In the genomic region with DNA sequence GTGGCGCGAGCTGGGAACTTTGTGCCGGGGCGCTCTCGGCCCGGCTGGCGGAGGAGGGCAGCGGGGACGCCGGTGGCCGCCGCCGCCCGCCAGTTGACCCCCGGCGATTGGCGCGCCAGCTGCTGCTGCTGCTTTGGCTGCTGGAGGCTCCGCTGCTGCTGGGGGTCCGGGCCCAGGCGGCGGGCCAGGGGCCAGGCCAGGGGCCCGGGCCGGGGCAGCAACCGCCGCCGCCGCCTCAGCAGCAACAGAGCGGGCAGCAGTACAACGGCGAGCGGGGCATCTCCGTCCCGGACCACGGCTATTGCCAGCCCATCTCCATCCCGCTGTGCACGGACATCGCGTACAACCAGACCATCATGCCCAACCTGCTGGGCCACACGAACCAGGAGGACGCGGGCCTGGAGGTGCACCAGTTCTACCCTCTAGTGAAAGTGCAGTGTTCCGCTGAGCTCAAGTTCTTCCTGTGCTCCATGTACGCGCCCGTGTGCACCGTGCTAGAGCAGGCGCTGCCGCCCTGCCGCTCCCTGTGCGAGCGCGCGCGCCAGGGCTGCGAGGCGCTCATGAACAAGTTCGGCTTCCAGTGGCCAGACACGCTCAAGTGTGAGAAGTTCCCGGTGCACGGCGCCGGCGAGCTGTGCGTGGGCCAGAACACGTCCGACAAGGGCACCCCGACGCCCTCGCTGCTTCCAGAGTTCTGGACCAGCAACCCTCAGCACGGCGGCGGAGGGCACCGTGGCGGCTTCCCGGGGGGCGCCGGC, we compare ENCODE assay signal across 8 cellular contexts. TPM values are rescaled to one million over a fixed set of nuclear protein-coding genes. Genes with fewer than 3 reads are reported as not detected.
DNase-seq lines count a peak whose midpoint lies in the region; ATAC-seq, FAIRE-seq and TF ChIP-seq lines count a peak whose summit lies in the region.

No MANE protein-coding gene starts in this region.

- intact Hi-C loops in CD14-positive monocyte (cut with micrococcal nuclease) (loop anchor here in 1 of 2 donors (10.0 kb wide), 1 partner anchor 60 kb away; no protein-coding TSS in a partner anchor), heart left ventricle (cut with DNase I) (loop anchor here in 9 of 10 donors (1.0 to 10.0 kb wide), 8 partner anchors 173 to 617 kb away; a partner anchor contains a TSS), pancreas (cut with DNase I) (loop anchor here in 1 of 3 donors (10.0 kb wide), 1 partner anchor 170 kb away; no protein-coding TSS in a partner anchor)

- TF ChIP-seq CTCF in CD14-positive monocyte (IDR thresholded peaks at IDR 0.05) = no peak
- no peak for TF ChIP-seq CTCF in heart left ventricle (IDR thresholded peaks at IDR 0.05)
- TF ChIP-seq CTCF in pancreas (IDR thresholded peaks at IDR 0.05) = no peak

- peaks cover 0 to 15% (median 0%) of the 10 kb centered on the region in 9 donors for H3K27me3 ChIP-seq in heart left ventricle
- H3K27me3 ChIP-seq in pancreas = no peaks in the 10 kb centered on the region

- FAIRE-seq in pancreas (lab: Jason Lieb, UNC) = no peak

- H3K9me3 ChIP-seq in heart left ventricle (no peaks in the 10 kb centered on the region), pancreas (no peaks in the 10 kb centered on the region)

- DNase-seq in CD14-positive monocyte (ENCODE audit: low spot score) (no peak), NCI-H2227 (lab: John Stamatoyannopoulos, UW; ENCODE audit: unreplicated experiment) (peak; percentile 72), heart left ventricle (peak; percentile 34 to 75 (median 51)), pancreas (peak; percentile 41 to 86 (median 59)), T-helper 9 cell (no peak)
- peak; percentile 27 for DNase-seq in activated naive CD8-positive, alpha-beta T cell treated with anti-CD3 and anti-CD28 coated beads for 36 hours

- H3K4me3 ChIP-seq in heart left ventricle (peak overlapping the region; percentile 77 to 95 (median 86)), pancreas (peak overlapping the region; percentile 68 to 89 (median 79))

- TF ChIP-seq POLR2A in heart left ventricle (IDR thresholded peaks at IDR 0.05) = no peak

- H3K27me3 Mint-ChIP-seq in CD14-positive monocyte (ENCODE audit: low read depth in 3 of 3) = peaks cover 17 to 25% (median 18%) of the 10 kb centered on the region in 3 donors
- H3K27me3 Mint-ChIP-seq in activated naive CD8-positive, alpha-beta T cell treated with anti-CD3 and anti-CD28 coated beads for 36 hours = peaks cover 64% of the 10 kb centered on the region

- no peaks in the 10 kb centered on the region for H3K36me3 ChIP-seq in heart left ventricle
- H3K36me3 ChIP-seq in pancreas = no peaks in the 10 kb centered on the region

- H3K27ac ChIP-seq in heart left ventricle (peak overlapping the region; percentile 91 to 97 (median 95)), pancreas (peak overlapping the region; percentile 83 to 98 (median 92))

- peak overlapping the region; percentile 96 to 98 for H3K4me3 Mint-ChIP-seq in CD14-positive monocyte
- peak overlapping the region; percentile 78 for H3K4me3 Mint-ChIP-seq in activated naive CD8-positive, alpha-beta T cell treated with anti-CD3 and anti-CD28 coated beads for 36 hours

- ATAC-seq in GM18907 (IDR thresholded peaks at IDR 0.05; ENCODE audit: unreplicated experiment) (peak; percentile 45), HG03095 (IDR thresholded peaks at IDR 0.05; ENCODE audit: unreplicated experiment) (peak; percentile 36), heart left ventricle (peak in 3 of 4 donors; percentile 16 to 37 (median 24)), pancreas (peak; percentile 26 to 50 (median 42))

- H3K27ac Mint-ChIP-seq in CD14-positive monocyte = peak overlapping the region; percentile 41 to 93 (median 83)
- no peak overlapping the region for H3K27ac Mint-ChIP-seq in activated naive CD8-positive, alpha-beta T cell treated with anti-CD3 and anti-CD28 coated beads for 36 hours

- H3K4me1 Mint-ChIP-seq in CD14-positive monocyte = peaks cover 43% of the 10 kb centered on the region
- H3K4me1 Mint-ChIP-seq in activated naive CD8-positive, alpha-beta T cell treated with anti-CD3 and anti-CD28 coated beads for 36 hours = peaks cover 10% of the 10 kb centered on the region

- H3K4me1 ChIP-seq in heart left ventricle (peaks cover 0 to 37% (median 19%) of the 10 kb centered on the region in 12 donors), pancreas (peaks cover 6 to 15% (median 11%) of the 10 kb centered on the region in 3 donors)

- H3K9me3 Mint-ChIP-seq in CD14-positive monocyte = peaks cover 0 to 11% (median 0%) of the 10 kb centered on the region in 7 donors
- no peaks in the 10 kb centered on the region for H3K9me3 Mint-ChIP-seq in activated naive CD8-positive, alpha-beta T cell treated with anti-CD3 and anti-CD28 coated beads for 36 hours

- 0 to 2% (median 0%) methylated on average over 47 to 78 of the region's 78 CpGs for WGBS in heart left ventricle, 4 donors
- 1% methylated on average over 63 to 78 of the region's 78 CpGs for WGBS in pancreas, 2 donors

- H3K36me3 Mint-ChIP-seq in CD14-positive monocyte = peaks cover 18 to 20% of the 10 kb centered on the region in 2 donors
- no peaks in the 10 kb centered on the region for H3K36me3 Mint-ChIP-seq in activated naive CD8-positive, alpha-beta T cell treated with anti-CD3 and anti-CD28 coated beads for 36 hours

RNA-seq across cellular contexts. Expression of a gene that starts 0.9 kb away (rescaled TPM):
- polyA plus RNA-seq in CD14-positive monocyte (10 to 100 TPM in 1 of 2 donors, 1 to 10 TPM in 1; 7.9 to 10.1 TPM), heart left ventricle (1 to 10 TPM; 4.7 to 9.9 TPM), pancreas (1 to 10 TPM; 2.0 to 3.9 TPM)
- total RNA-seq in activated naive CD8-positive, alpha-beta T cell treated with anti-CD3 and anti-CD28 coated beads for 36 hours = under 1 TPM; 0.14 to 0.22 TPM
- total RNA-seq in heart left ventricle (10 to 100 TPM; 11.5 to 29.8 (median 17.9) TPM), pancreas (10 to 100 TPM in 1 of 6 donors, 1 to 10 TPM in 5; 4.3 to 10.5 (median 6.2) TPM)

Comparison
In these comparisons a context has a peak if more than half of its experiments do, and no peak if none do; other contexts are left out.
1. DNase-seq: peak in NCI-H2227 (single experiment), activated naive CD8-positive, alpha-beta T cell treated with anti-CD3 and anti-CD28 coated beads for 36 hours (single experiment), heart left ventricle (5 of 5) and pancreas (6 of 6); none in CD14-positive monocyte (single experiment) and T-helper 9 cell (single experiment).
2. RNA of a gene that starts 0.9 kb away (total RNA-seq): 11.5 to 29.8 TPM in heart left ventricle and 4.3 to 10.5 TPM in pancreas; 0.14 to 0.22 TPM in activated naive CD8-positive, alpha-beta T cell treated with anti-CD3 and anti-CD28 coated beads for 36 hours; every median in the first group is over 4 times any median in the second.
3. Peak in every context shown above with its lines, with median percentiles within 50 percentile points of each other: ATAC-seq.